In the genomic region with DNA sequence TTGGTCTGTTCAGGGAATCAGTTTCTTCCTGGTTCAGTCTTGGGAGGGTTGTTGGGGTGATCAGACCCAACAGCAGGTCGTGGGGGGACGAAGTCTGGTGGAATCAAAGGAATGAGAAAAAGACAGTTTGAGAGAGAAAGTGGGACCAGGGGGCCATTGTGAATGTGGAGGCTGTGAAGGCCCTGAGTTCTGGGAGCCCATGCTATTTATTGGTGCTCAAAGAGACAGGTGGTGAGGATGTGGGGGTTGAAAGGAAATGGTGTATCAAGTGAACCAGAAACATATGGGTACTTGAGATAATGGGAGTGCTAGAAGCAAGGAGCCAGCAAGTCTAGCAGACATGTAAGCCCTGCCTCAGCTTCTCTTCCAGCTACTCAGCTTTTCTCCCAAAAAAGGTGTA, we compare ENCODE assay signal across 16 cellular contexts.
DNase-seq lines count a peak whose midpoint lies in the region; ATAC-seq and TF ChIP-seq lines count a peak whose summit lies in the region.
"Had no signal": no experiment of that assay in that cellular context is flagged by ENCODE, and none has a peak within 500 bp of the region (broad histone marks: within the 10 kb centered on the region; RNA-seq: fewer than 3 reads in every experiment).

No MANE protein-coding gene starts in this region.

- no peaks in the 10 kb centered on the region for H3K79me2 ChIP-seq in OCI-LY7 (ENCODE audit: insufficient read depth, low read depth, low read length)

- CTCF ChIA-PET in OCI-LY7 (lab: Charles Lee; ENCODE audit: unreplicated experiment): no interaction called here
- CTCF ChIA-PET in activated CD8-positive, alpha-beta memory T cell treated with anti-CD3 and anti-CD28 coated beads, Interleukin-2, amount 10 ng/mL, durations not matched to agents 7 days and 5 days (lab: Charles Lee): interaction anchor here (1.1 to 1.6 kb wide), 2 partner anchors 13 to 17 kb away, joined by 3 to 4 read pairs; no protein-coding TSS in a partner anchor

- peaks cover 42% of the 10 kb centered on the region for H3K9me3 Mint-ChIP-seq in activated T-cell treated with anti-CD3 and anti-CD28 coated beads, Interleukin-2, amount 50 U/mL, for 24 hours
- H3K9me3 Mint-ChIP-seq in activated CD8-positive, alpha-beta memory T cell treated with anti-CD3 and anti-CD28 coated beads, Interleukin-2, amount 10 ng/mL, durations not matched to agents 7 days and 5 days (ENCODE audit: low read depth): peaks cover 33% of the 10 kb centered on the region

- intact Hi-C loops in OCI-LY7 (cut with micrococcal nuclease; ENCODE audit: unreplicated experiment) (no loop called here), vagina (cut with DNase I) (no loop called here)

- no peak overlapping the region for H3K4me2 ChIP-seq in OCI-LY7 (ENCODE audit: low read length)
- H3K4me2 ChIP-seq: BLaER1 treated with 17β-estradiol and CSF1 and Interleukin-3, amounts not matched to agents 10 nM and 100 nM had no signal

- H3K4me3 Mint-ChIP-seq in activated T-cell treated with anti-CD3 and anti-CD28 coated beads, Interleukin-2, amount 50 U/mL, for 24 hours: no peak overlapping the region
- no peak overlapping the region for H3K4me3 Mint-ChIP-seq in activated CD8-positive, alpha-beta memory T cell treated with anti-CD3 and anti-CD28 coated beads, Interleukin-2, amount 10 ng/mL, durations not matched to agents 7 days and 5 days
- H3K4me3 Mint-ChIP-seq: CD4-positive, CD25-positive, alpha-beta regulatory T cell; HFFc6 had no signal

- WGBS in suprapubic skin: 100% methylated on average over 2 of the region's 2 CpGs

- no peaks in the 10 kb centered on the region for H3K4me1 ChIP-seq in OCI-LY7 (ENCODE audit: insufficient read depth, low read length, poor library complexity, severe bottlenecking)
- H3K4me1 ChIP-seq in vagina: peaks cover 4% of the 10 kb centered on the region
- peaks cover 4% of the 10 kb centered on the region for H3K4me1 ChIP-seq in suprapubic skin

- peaks cover 45% of the 10 kb centered on the region for H3K4me1 Mint-ChIP-seq in activated T-cell treated with anti-CD3 and anti-CD28 coated beads, Interleukin-2, amount 50 U/mL, for 24 hours (ENCODE audit: low read depth)
- peaks cover 2% of the 10 kb centered on the region for H3K4me1 Mint-ChIP-seq in activated CD8-positive, alpha-beta memory T cell treated with anti-CD3 and anti-CD28 coated beads, Interleukin-2, amount 10 ng/mL, durations not matched to agents 7 days and 5 days

- ATAC-seq in activated CD8-positive, alpha-beta memory T cell treated with anti-CD3 and anti-CD28 coated beads, Interleukin-2, amount 10 ng/mL, durations not matched to agents 7 days and 5 days: no peak
- ATAC-seq: HepG2 had no signal

- H4K20me1 ChIP-seq in OCI-LY7 (ENCODE audit: insufficient read depth, low read length): no peaks in the 10 kb centered on the region

- peaks cover 83% of the 10 kb centered on the region for H3K36me3 Mint-ChIP-seq in activated T-cell treated with anti-CD3 and anti-CD28 coated beads, Interleukin-2, amount 50 U/mL, for 24 hours (ENCODE audit: low read depth)
- peaks cover 74% of the 10 kb centered on the region for H3K36me3 Mint-ChIP-seq in activated CD8-positive, alpha-beta memory T cell treated with anti-CD3 and anti-CD28 coated beads, Interleukin-2, amount 10 ng/mL, durations not matched to agents 7 days and 5 days

- H3K27me3 Mint-ChIP-seq in activated T-cell treated with anti-CD3 and anti-CD28 coated beads, Interleukin-2, amount 50 U/mL, for 24 hours: no peaks in the 10 kb centered on the region
- no peaks in the 10 kb centered on the region for H3K27me3 Mint-ChIP-seq in activated CD8-positive, alpha-beta memory T cell treated with anti-CD3 and anti-CD28 coated beads, Interleukin-2, amount 10 ng/mL, durations not matched to agents 7 days and 5 days
- H3K27me3 Mint-ChIP-seq: CD4-positive, CD25-positive, alpha-beta regulatory T cell had no signal

- H3K36me3 ChIP-seq in OCI-LY7 (ENCODE audit: insufficient read depth, low read length): no peaks in the 10 kb centered on the region; the same call in 1 of the 2 replicates
- H3K36me3 ChIP-seq in vagina: no peaks in the 10 kb centered on the region
- H3K36me3 ChIP-seq in suprapubic skin: peaks cover 3% of the 10 kb centered on the region

- no TSS peak for BruUV-seq in OCI-LY7 (replicated peaks; lab: Mats Ljungman, UMichigan)

- no peak overlapping the region for H3K4me3 ChIP-seq in OCI-LY7 (ENCODE audit: low read depth, low read length, poor library complexity, severe bottlenecking)
- no peak overlapping the region for H3K4me3 ChIP-seq in vagina
- H3K4me3 ChIP-seq in suprapubic skin: no peak overlapping the region

- POLR2A ChIA-PET in OCI-LY7 (lab: Charles Lee): interaction anchor here (0.9 to 1.0 kb wide), 2 partner anchors 12 to 15 kb away, joined by 3 read pairs; no protein-coding TSS in a partner anchor

- H2AFZ ChIP-seq in OCI-LY7 (ENCODE audit: low read length): no peak overlapping the region

- H3K27ac ChIP-seq in OCI-LY7 (ENCODE audit: low read depth, low read length, poor library complexity, severe bottlenecking) (no peak overlapping the region), vagina (no peak overlapping the region), suprapubic skin (no peak overlapping the region)
- H3K27ac ChIP-seq: BLaER1 treated with 17β-estradiol and CSF1 and Interleukin-3, amounts not matched to agents 10 nM and 100 nM had no signal

- in situ Hi-C loops in KBM-7 (cut with MboI; ENCODE audit: low pct_unique_long_range_greater_than_20kb, low sequenced_read_pairs): no loop called here

- H3K9me3 ChIP-seq in OCI-LY7 (ENCODE audit: low read length) (0 out of 2 replicates have a peak, but pooled peaks cover 4% of the 10 kb centered on the region), vagina (peaks cover 11% of the 10 kb centered on the region), suprapubic skin (peaks cover 16% of the 10 kb centered on the region)

- H3K27ac Mint-ChIP-seq in activated T-cell treated with anti-CD3 and anti-CD28 coated beads, Interleukin-2, amount 50 U/mL, for 24 hours: peak overlapping the region; percentile 58
- no peak overlapping the region for H3K27ac Mint-ChIP-seq in activated CD8-positive, alpha-beta memory T cell treated with anti-CD3 and anti-CD28 coated beads, Interleukin-2, amount 10 ng/mL, durations not matched to agents 7 days and 5 days
- H3K27ac Mint-ChIP-seq: HFFc6 had no signal

- H3K27me3 ChIP-seq in vagina: no peaks in the 10 kb centered on the region
- no peaks in the 10 kb centered on the region for H3K27me3 ChIP-seq in suprapubic skin
- H3K27me3 ChIP-seq: BLaER1 treated with 17β-estradiol and CSF1 and Interleukin-3, amounts not matched to agents 10 nM and 100 nM had no signal

- TF ChIP-seq CTCF in OCI-LY7 (conservative IDR thresholded peaks at IDR 0.05; ENCODE audit: low read length) (no peak), vagina (IDR thresholded peaks at IDR 0.05) (no peak), suprapubic skin (IDR thresholded peaks at IDR 0.05) (no peak)

- no peak for TF ChIP-seq POLR2A in vagina (IDR thresholded peaks at IDR 0.05)
- TF ChIP-seq POLR2A in suprapubic skin (IDR thresholded peaks at IDR 0.05): no peak

- DNase-seq in activated T-cell treated with anti-CD3 and anti-CD28 coated beads, Interleukin-2, amount 50 U/mL, for 24 hours: no peak
- DNase-seq in activated T-cell treated with anti-CD3 and anti-CD28 coated beads for 4 hours (no peak), KBM-7 (peak; percentile 72), OCI-LY7 (ENCODE audit: low spot score) (peak; percentile 2), vagina (ENCODE audit: extremely low spot score in 2 of 2) (no peak), suprapubic skin (ENCODE audit: low spot score in 2 of 2) (no peak)
- no peak for DNase-seq in activated CD8-positive, alpha-beta memory T cell treated with anti-CD3 and anti-CD28 coated beads, Interleukin-2, amount 10 ng/mL, durations not matched to agents 7 days and 5 days
- DNase-seq: ACHN; Calu3; CD4-positive, CD25-positive, alpha-beta regulatory T cell; DMS153; GF-D8; HCEC 1CT; HFFc6 had no signal

- H3K9me2 ChIP-seq in OCI-LY7 (ENCODE audit: insufficient read depth, low read length): no peaks in the 10 kb centered on the region

- no peak for TF ChIP-seq EP300 in suprapubic skin (IDR thresholded peaks at IDR 0.05)

Comparison
In these comparisons a context has a peak if more than half of its experiments do, and no peak if none do; other contexts are left out.
1. DNase-seq: peak in KBM-7 (single experiment) and OCI-LY7 (single experiment); none in activated T-cell treated with anti-CD3 and anti-CD28 coated beads, Interleukin-2, amount 50 U/mL, for 24 hours (single experiment), activated T-cell treated with anti-CD3 and anti-CD28 coated beads for 4 hours (single experiment), vagina (0 of 2), activated CD8-positive, alpha-beta memory T cell treated with anti-CD3 and anti-CD28 coated beads, Interleukin-2, amount 10 ng/mL, durations not matched to agents 7 days and 5 days (single experiment) and suprapubic skin (0 of 2).